Comparison of ENCODE assay signal across 8 cellular contexts in genomic region chr11:78039919-78040671, GRCh38. TPM values are rescaled to one million over a fixed set of nuclear protein-coding genes. Genes with fewer than 3 reads are reported as not detected.
DNase-seq lines count a peak whose midpoint lies in the region; ATAC-seq and TF ChIP-seq lines count a peak whose summit lies in the region.

No MANE protein-coding gene starts in this region.

- H3K9me3 ChIP-seq in Peyer's patch (no peaks in the 10 kb centered on the region), mammary epithelial cell (replicated peaks; ENCODE audit: insufficient read depth, low read length) (no peaks in the 10 kb centered on the region), liver (ENCODE audit: control insufficient read depth in 4 of 4, low read length in 3 of 4) (no peaks in the 10 kb centered on the region)

- peaks cover 38% of the 10 kb centered on the region for H3K4me1 Mint-ChIP-seq in stimulated activated effector memory CD8-positive, alpha-beta T cell treated with anti-CD3 and anti-CD28 coated beads, Interleukin-12 subunit alpha, Interleukin-12 subunit beta, amount 100 ng/mL, for 72 hours

- peak overlapping the region; percentile 95 for H2AFZ ChIP-seq in mammary epithelial cell (ENCODE audit: low read depth, low read length)

- peak overlapping the region in 3 of 4 donors; percentile 34 to 55 (median 45) for H3K27ac ChIP-seq in Peyer's patch
- peak overlapping the region; percentile 91 for H3K27ac ChIP-seq in mammary epithelial cell (ENCODE audit: insufficient read depth, low read depth, low read length)
- peak overlapping the region; percentile 78 to 80 for H3K27ac ChIP-seq in liver (ENCODE audit: low read depth in 1 of 2, low read length in 2 of 2)

- no peaks in the 10 kb centered on the region for H4K20me1 ChIP-seq in mammary epithelial cell (ENCODE audit: insufficient read depth, low read length)

- in situ Hi-C loops in mammary epithelial cell (cut with MboI; ENCODE audit: low sequenced_read_pairs in 2 of 2): no loop called here

- peak; percentile 60 for ATAC-seq in HG03439 (IDR thresholded peaks at IDR 0.05; ENCODE audit: unreplicated experiment)
- ATAC-seq in stimulated activated effector memory CD8-positive, alpha-beta T cell treated with anti-CD3 and anti-CD28 coated beads, Interleukin-12 subunit alpha, Interleukin-12 subunit beta, amount 100 ng/mL, for 72 hours: peak; percentile 92

- peak overlapping the region; percentile 75 for H3K4me3 Mint-ChIP-seq in stimulated activated effector memory CD8-positive, alpha-beta T cell treated with anti-CD3 and anti-CD28 coated beads, Interleukin-12 subunit alpha, Interleukin-12 subunit beta, amount 100 ng/mL, for 72 hours

- no peak for TF ChIP-seq CTCF in GM12864 (IDR thresholded peaks at IDR 0.05; ENCODE audit: low read depth, low read length, missing control alignments)
- no peak for TF ChIP-seq CTCF in Peyer's patch (IDR thresholded peaks at IDR 0.05)
- TF ChIP-seq CTCF in mammary epithelial cell (conservative IDR thresholded peaks at IDR 0.05 in 1 of 2, IDR thresholded peaks at IDR 0.05 in 1 of 2; ENCODE audit: extremely low read depth in 1 of 2, insufficient read depth in 1 of 2, low read depth in 1 of 2, low read length in 2 of 2): no peak
- no peak for TF ChIP-seq CTCF in liver (IDR thresholded peaks at IDR 0.05; ENCODE audit: low read depth, low read length, missing input control)

- H3K4me1 ChIP-seq in Peyer's patch (peaks cover 0 to 18% (median 5%) of the 10 kb centered on the region in 4 donors), mammary epithelial cell (ENCODE audit: insufficient read depth, low read length) (peaks cover 23% of the 10 kb centered on the region), liver (ENCODE audit: control insufficient read depth in 4 of 4, insufficient read depth in 4 of 4, low read length in 3 of 4) (peaks cover 13 to 41% (median 32%) of the 10 kb centered on the region in 4 donors)

- H3K4me3 ChIP-seq in GM12864 (ENCODE audit: low read depth, low read length) (0 out of 2 replicates have a peak overlapping the region, but pooled peaks have one; percentile 13), Peyer's patch (peak overlapping the region in 2 of 4 donors; percentile 10 to 18), mammary epithelial cell (replicated peaks in 1 of 3; ENCODE audit: insufficient read depth in 1 of 3, low read depth in 2 of 3, low read length in 3 of 3) (peak overlapping the region; percentile 4 to 42 (median 17)), liver (ENCODE audit: low read depth in 1 of 3, low read length in 3 of 3) (no peak overlapping the region)

- peak overlapping the region; percentile 61 for H3K4me2 ChIP-seq in mammary epithelial cell (ENCODE audit: insufficient read depth, low read depth, low read length)

- peaks cover 7% of the 10 kb centered on the region for H3K36me3 Mint-ChIP-seq in stimulated activated effector memory CD8-positive, alpha-beta T cell treated with anti-CD3 and anti-CD28 coated beads, Interleukin-12 subunit alpha, Interleukin-12 subunit beta, amount 100 ng/mL, for 72 hours

- no peaks in the 10 kb centered on the region for H3K36me3 ChIP-seq in Peyer's patch
- H3K36me3 ChIP-seq in mammary epithelial cell (ENCODE audit: insufficient read depth, low read length): no peaks in the 10 kb centered on the region
- no peaks in the 10 kb centered on the region for H3K36me3 ChIP-seq in liver (ENCODE audit: control insufficient read depth in 4 of 4, insufficient read depth in 3 of 4, low read depth in 1 of 4, low read length in 3 of 4)

- TF ChIP-seq POLR2A in Peyer's patch (IDR thresholded peaks at IDR 0.05): no peak

- H3K9ac ChIP-seq in mammary epithelial cell (ENCODE audit: insufficient read depth, low read length) (peak overlapping the region; percentile 56), liver (ENCODE audit: low read depth in 1 of 2, low read length in 2 of 2) (peak overlapping the region; percentile 42 to 58)

- no peak for TF ChIP-seq RAD21 in liver (IDR thresholded peaks at IDR 0.05)

- H3K9me3 Mint-ChIP-seq in stimulated activated effector memory CD8-positive, alpha-beta T cell treated with anti-CD3 and anti-CD28 coated beads, Interleukin-12 subunit alpha, Interleukin-12 subunit beta, amount 100 ng/mL, for 72 hours: no peaks in the 10 kb centered on the region

- CTCF ChIA-PET in mammary epithelial cell (lab: Charles Lee; ENCODE audit: low non-redundant PET): no interaction called here

- intact Hi-C loops in mammary epithelial cell (cut with micrococcal nuclease): no loop called here

- WGBS in mammary epithelial cell (ENCODE audit: low coverage, missing lambda C conversion rate): 2% methylated on average over 7 of the region's 7 CpGs
- 27% methylated on average over 7 of the region's 7 CpGs for WGBS in liver

- DNase-seq in AG08396 (ENCODE audit: low spot score): peak; percentile 81
- DNase-seq in GM12864 (ENCODE audit: low read depth): no peak
- peak; percentile 34 to 77 (median 75) for DNase-seq in Peyer's patch
- DNase-seq in mammary epithelial cell: peak; percentile 71
- DNase-seq in stimulated activated effector memory CD8-positive, alpha-beta T cell treated with anti-CD3 and anti-CD28 coated beads, Interleukin-12 subunit alpha, Interleukin-12 subunit beta, amount 100 ng/mL, for 72 hours (ENCODE audit: low spot score in 2 of 2): peak; percentile 44 to 78
- DNase-seq in SIG-M5 treated with dmso at 0.1 percent for 504 hours (lab: John Stamatoyannopoulos, UW; ENCODE audit: unreplicated experiment): no peak

- peak overlapping the region; percentile 100 for H3K27ac Mint-ChIP-seq in stimulated activated effector memory CD8-positive, alpha-beta T cell treated with anti-CD3 and anti-CD28 coated beads, Interleukin-12 subunit alpha, Interleukin-12 subunit beta, amount 100 ng/mL, for 72 hours

- dilution Hi-C loops in mammary epithelial cell (cut with HindIII; ENCODE audit: low sequenced_read_pairs): no loop called here

- TSS peak; percentile 63 for BruUV-seq in mammary epithelial cell (replicated peaks; lab: Mats Ljungman, UMichigan)

- no peaks in the 10 kb centered on the region for H3K79me2 ChIP-seq in mammary epithelial cell (ENCODE audit: insufficient read depth, low read length)

- H3K27me3 ChIP-seq in Peyer's patch (no peaks in the 10 kb centered on the region), mammary epithelial cell (ENCODE audit: insufficient read depth, low read length) (no peaks in the 10 kb centered on the region), liver (ENCODE audit: control insufficient read depth in 4 of 4, insufficient read depth in 4 of 4, low read length in 3 of 4) (no peaks in the 10 kb centered on the region)

TF ChIP-seq in liver, 16 proteins besides CTCF, POLR2A, EP300 and RAD21 (continues in another document):
- TF ChIP-seq TAF1 (conservative IDR thresholded peaks at IDR 0.05) (no peak), RXRA (IDR thresholded peaks at IDR 0.05) (peak in 1 of 2 donors; percentile 41), MAX (IDR thresholded peaks at IDR 0.05) (peak; percentile 20), ATF3 (IDR thresholded peaks at IDR 0.05) (no peak), HNF4G (IDR thresholded peaks at IDR 0.05) (no peak), NR2F2 (IDR thresholded peaks at IDR 0.05) (peak; percentile 27), FOXA1 (IDR thresholded peaks at IDR 0.05) (no peak), FOXA2 (IDR thresholded peaks at IDR 0.05) (no peak), HNF4A (conservative IDR thresholded peaks at IDR 0.05) (peak; percentile 75 to 85), GABPA (IDR thresholded peaks at IDR 0.05 in 1 of 2, conservative IDR thresholded peaks at IDR 0.05 in 1 of 2) (peak in 1 of 2 donors; percentile 63), ZBTB33 (IDR thresholded peaks at IDR 0.05) (no peak), JUND (IDR thresholded peaks at IDR 0.05) (no peak), EGR1 (IDR thresholded peaks at IDR 0.05; ENCODE audit: low read depth in 2 of 2) (no peak)

RNA-seq across cellular contexts. Expression of gene KCTD14, which starts 17.0 kb away (rescaled TPM):
- total RNA-seq in Peyer's patch: 1 to 10 TPM; 3.3 to 7.1 (median 5.9) TPM
- total RNA-seq in mammary epithelial cell: 10 to 100 TPM in 1 of 2 donors, 1 to 10 TPM in 1; 7.2 to 11.1 TPM
- 23.2 TPM for polyA plus RNA-seq in mammary epithelial cell
- polyA minus RNA-seq in mammary epithelial cell: 18.1 TPM
- 1 to 10 TPM in 1 of 2 donors, under 1 TPM in 1; 0.70 to 6.2 TPM for total RNA-seq in liver
- polyA plus RNA-seq in liver: 1 to 10 TPM; 7.2 to 7.3 TPM

RNA-seq across cellular contexts. Expression of gene THRSP, which starts 23.6 kb away (rescaled TPM):
- total RNA-seq in Peyer's patch (1 to 10 TPM in 1 of 4 donors, not detected in 3; 4.1 TPM), mammary epithelial cell (not detected), liver (10 to 100 TPM in 1 of 2 donors, not detected in 1; 30.9 TPM)
- polyA plus RNA-seq in mammary epithelial cell (not detected), liver (10 to 100 TPM; 51.1 to 90.1 TPM)
- polyA minus RNA-seq in mammary epithelial cell: not detected

RNA-seq across cellular contexts. Expression of gene NDUFC2, which starts 39.6 kb away (rescaled TPM):
- total RNA-seq in Peyer's patch (100 to 1,000 TPM in 3 of 4 donors, 10 to 100 TPM in 1; 47.0 to 159 (median 117) TPM), mammary epithelial cell (100 to 1,000 TPM; 108 to 209 TPM), liver (100 to 1,000 TPM in 1 of 2 donors, 10 to 100 TPM in 1; 86.9 to 142 TPM)
- polyA plus RNA-seq in mammary epithelial cell (165 TPM), liver (100 to 1,000 TPM; 256 to 783 TPM)
- polyA minus RNA-seq in mammary epithelial cell: 11.5 TPM

RNA-seq across cellular contexts. Expression of gene INTS4, which starts 45.6 kb away (rescaled TPM):
- total RNA-seq in Peyer's patch: 10 to 100 TPM; 38.9 to 68.5 (median 57.5) TPM
- total RNA-seq in mammary epithelial cell: 10 to 100 TPM; 25.0 to 28.0 TPM
- polyA plus RNA-seq in mammary epithelial cell: 15.7 TPM
- 28.7 TPM for polyA minus RNA-seq in mammary epithelial cell
- 10 to 100 TPM; 19.1 TPM for total RNA-seq in liver
- 10 to 100 TPM in 1 of 2 donors, 1 to 10 TPM in 1; 7.9 to 10.9 TPM for polyA plus RNA-seq in liver

Comparison
In these comparisons a context has a peak if more than half of its experiments do, and no peak if none do; other contexts are left out.
1. DNase-seq: peak in AG08396 (single experiment), Peyer's patch (3 of 3), mammary epithelial cell (single experiment) and stimulated activated effector memory CD8-positive, alpha-beta T cell treated with anti-CD3 and anti-CD28 coated beads, Interleukin-12 subunit alpha, Interleukin-12 subunit beta, amount 100 ng/mL, for 72 hours (2 of 2); none in GM12864 (single experiment) and SIG-M5 treated with dmso at 0.1 percent for 504 hours (single experiment).
2. H3K4me3 ChIP-seq: peak in GM12864 (single experiment) and mammary epithelial cell (3 of 3); none in liver (0 of 3).
3. Peak in every context shown above with its lines, with median percentiles within 50 percentile points of each other: H3K27ac ChIP-seq.